ENCODE assay signal across 3 cellular contexts in genomic region chr20:62137478-62138203, GRCh38.
A peak's percentile ranks its signal among the peaks of the same experiment; 100 is the strongest.
TF ChIP-seq lines count a peak whose summit lies in the region.

No MANE protein-coding gene starts in this region.

TF ChIP-seq in SK-N-SH, 30 proteins besides CTCF, POLR2A, EP300 and RAD21 (continued from another document):
- TF ChIP-seq POLR2AphosphoS5 (IDR thresholded peaks at IDR 0.05; ENCODE audit: low read depth, low read length), result peak; percentile 12; the same call in 1 of the 2 replicates

TF ChIP-seq in SK-N-SH treated with all-trans-retinoic acid at 6 μM for 48 hours, 23 proteins besides CTCF, POLR2A, EP300 and RAD21:
- TF ChIP-seq POU6F1 (CRISPR knock-in tag; IDR thresholded peaks at IDR 0.05; ENCODE audit: borderline replicate concordance, low read depth) (no peak), ZNF8 (CRISPR knock-in tag; IDR thresholded peaks at IDR 0.05) (no peak), RARB (CRISPR knock-in tag; IDR thresholded peaks at IDR 0.05) (no peak), GLIS3 (CRISPR knock-in tag; IDR thresholded peaks at IDR 0.05) (no peak), OSR1 (CRISPR knock-in tag; IDR thresholded peaks at IDR 0.05) (no peak), CREB5 (CRISPR knock-in tag; IDR thresholded peaks at IDR 0.05; ENCODE audit: low read depth) (no peak), CSDC2 (CRISPR knock-in tag; IDR thresholded peaks at IDR 0.05) (no peak), BACH2 (CRISPR knock-in tag; IDR thresholded peaks at IDR 0.05; ENCODE audit: borderline replicate concordance) (no peak), ZFP30 (CRISPR knock-in tag; IDR thresholded peaks at IDR 0.05) (no peak), TOX (CRISPR knock-in tag; IDR thresholded peaks at IDR 0.05; ENCODE audit: borderline replicate concordance) (no peak), CSRNP3 (CRISPR knock-in tag; IDR thresholded peaks at IDR 0.05) (no peak), ZFP3 (CRISPR knock-in tag; IDR thresholded peaks at IDR 0.05) (no peak), PATZ1 (CRISPR knock-in tag; IDR thresholded peaks at IDR 0.05; ENCODE audit: borderline replicate concordance) (no peak), ZC3H10 (CRISPR knock-in tag; IDR thresholded peaks at IDR 0.05) (no peak), ARNTL (CRISPR knock-in tag; IDR thresholded peaks at IDR 0.05; ENCODE audit: borderline replicate concordance, low read depth) (no peak), TSHZ2 (CRISPR knock-in tag; IDR thresholded peaks at IDR 0.05) (no peak), PPARA (CRISPR knock-in tag; IDR thresholded peaks at IDR 0.05; ENCODE audit: borderline replicate concordance) (no peak), ZNF565 (CRISPR knock-in tag; conservative IDR thresholded peaks at IDR 0.05; ENCODE audit: low read depth) (no peak), SNAI2 (CRISPR knock-in tag; IDR thresholded peaks at IDR 0.05) (no peak)

TF ChIP-seq in GM23338, 12 proteins besides CTCF, POLR2A, EP300 and RAD21:
- TF ChIP-seq ETS1 (IDR thresholded peaks at IDR 0.05) (no peak), NANOG (IDR thresholded peaks at IDR 0.05; ENCODE audit: borderline replicate concordance) (no peak), JUNB (IDR thresholded peaks at IDR 0.05; ENCODE audit: unreplicated experiment) (no peak), ZNF331 (CRISPR knock-in tag; IDR thresholded peaks at IDR 0.05; ENCODE audit: low read depth) (no peak), EZH2 (IDR thresholded peaks at IDR 0.05; ENCODE audit: low read depth, unreplicated experiment) (no peak), CREB1 (CRISPR knock-in tag; IDR thresholded peaks at IDR 0.05; ENCODE audit: low read depth) (no peak), POLR2AphosphoS5 (IDR thresholded peaks at IDR 0.05; ENCODE audit: low read depth) (no peak; the same call in 1 of the 2 replicates), REST (IDR thresholded peaks at IDR 0.05; ENCODE audit: unreplicated experiment) (no peak), STAT1 (IDR thresholded peaks at IDR 0.05; ENCODE audit: unreplicated experiment) (no peak), ZNF114 (CRISPR knock-in tag; IDR thresholded peaks at IDR 0.05) (no peak), ZNF462 (CRISPR knock-in tag; IDR thresholded peaks at IDR 0.05) (no peak), EZH2phosphoT487 (IDR thresholded peaks at IDR 0.05; ENCODE audit: unreplicated experiment) (no peak)
